1 cellular context compared by ENCODE assay signal in the genomic region with DNA sequence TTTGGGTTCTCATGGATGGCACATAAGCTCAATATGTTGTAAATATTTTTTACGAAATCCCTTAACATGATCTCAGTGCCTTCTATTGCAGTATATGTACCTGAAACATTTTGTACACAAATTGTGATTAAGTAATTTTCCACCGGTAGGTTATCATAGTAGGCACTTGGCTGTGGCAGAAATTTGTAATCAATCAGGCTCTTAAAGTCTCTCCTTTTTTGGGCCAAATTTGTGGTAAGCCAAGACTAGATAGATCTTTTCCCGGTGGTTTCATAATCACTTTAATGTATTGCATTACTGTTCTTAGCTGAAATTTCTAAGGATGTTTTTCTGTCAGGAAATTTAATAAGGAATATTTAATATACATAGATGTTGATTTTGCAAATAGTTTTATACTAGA.
TF ChIP-seq lines count a peak whose summit lies in the region.

No MANE protein-coding gene starts in this region.

TF ChIP-seq in GM23338, 12 proteins besides CTCF, POLR2A, EP300 and RAD21:
- no peak for TF ChIP-seq STAT1 (IDR thresholded peaks at IDR 0.05; ENCODE audit: unreplicated experiment)
- TF ChIP-seq CREB1 (CRISPR knock-in tag; IDR thresholded peaks at IDR 0.05; ENCODE audit: low read depth) = no peak
- no peak for TF ChIP-seq REST (IDR thresholded peaks at IDR 0.05; ENCODE audit: unreplicated experiment)
